In the genomic region with DNA sequence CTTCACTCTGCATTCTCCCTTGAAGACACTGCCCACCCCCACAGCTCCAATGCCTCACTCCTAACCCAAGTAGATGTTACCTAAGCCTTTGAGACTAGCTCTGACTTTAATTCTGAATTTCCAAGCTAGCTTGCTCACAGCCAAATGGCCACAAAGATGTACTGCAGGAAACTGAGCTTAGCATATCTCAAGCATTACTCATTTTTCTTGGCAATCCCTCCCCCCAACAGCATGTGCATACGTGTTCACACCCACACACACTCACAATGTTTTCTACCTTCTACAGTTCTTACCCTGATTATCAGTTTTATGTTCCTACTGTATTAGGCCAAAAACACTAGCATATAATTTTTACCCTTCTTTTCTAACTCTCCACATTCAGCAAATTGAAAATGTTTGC, we compare ENCODE assay signal across 16 cellular contexts. TPM values are rescaled to one million over a fixed set of nuclear protein-coding genes. Genes with fewer than 3 reads are reported as not detected.
DNase-seq lines count a peak whose midpoint lies in the region; ATAC-seq, FAIRE-seq and TF ChIP-seq lines count a peak whose summit lies in the region.
"Had no signal": no experiment of that assay in that cellular context is flagged by ENCODE, and none has a peak within 500 bp of the region (broad histone marks: within the 10 kb centered on the region; RNA-seq: fewer than 3 reads in every experiment).

No MANE protein-coding gene starts in this region.

- TF ChIP-seq POLR2A in H54 (IDR thresholded peaks at IDR 0.05; ENCODE audit: low read depth, low read length) (no peak), esophagus muscularis mucosa (IDR thresholded peaks at IDR 0.05; ENCODE audit: low read depth) (no peak)

- H4K20me1 ChIP-seq in neural progenitor cell (ENCODE audit: low read depth) = no peaks in the 10 kb centered on the region

- H3K27ac ChIP-seq in RWPE2 (ENCODE audit: poor library complexity, severe bottlenecking) = no peak overlapping the region
- no peak overlapping the region for H3K27ac ChIP-seq in esophagus muscularis mucosa (replicated peaks in 1 of 4)
- no peak overlapping the region for H3K27ac ChIP-seq in neural progenitor cell

- FAIRE-seq in H54 (lab: Jason Lieb, UNC) = peak; percentile 68
- no peak for FAIRE-seq in frontal cortex (lab: Jason Lieb, UNC)

- DNase-seq in H54 (ENCODE audit: insufficient read length, low spot score) = peak; percentile 19
- DNase-seq in RWPE2 (ENCODE audit: low spot score) = no peak
- peak; percentile 60 for DNase-seq in esophagus muscularis mucosa (ENCODE audit: extremely low spot score)
- no peak for DNase-seq in osteocyte (ENCODE audit: extremely low spot score, unreplicated experiment)
- no peak for DNase-seq in stimulated activated CD4-positive, alpha-beta T cell treated with anti-CD3 and anti-CD28 coated beads, Interleukin-15, amount 100 ng/mL, for 24 hours
- DNase-seq in neural progenitor cell (ENCODE audit: low spot score) = no peak
- DNase-seq in frontal cortex (ENCODE audit: low spot score in 2 of 2) = no peak
- DNase-seq: activated naive CD8-positive, alpha-beta T cell treated with anti-CD3 and anti-CD28 coated beads, Interleukin-2, amount 10 ng/mL, durations not matched to agents 7 days and 5 days; effector CD4-positive, alpha-beta T cell; immature natural killer cell; NCI-H1694; nephron progenitor cell; stimulated activated naive CD4-positive, alpha-beta T cell had no signal

- H3K27ac Mint-ChIP-seq in osteocyte (ENCODE audit: unreplicated experiment) (no peak overlapping the region), neural progenitor cell (no peak overlapping the region)
- H3K27ac Mint-ChIP-seq: activated naive CD8-positive, alpha-beta T cell treated with anti-CD3 and anti-CD28 coated beads, Interleukin-2, amount 10 ng/mL, durations not matched to agents 7 days and 5 days; immature natural killer cell; nephron progenitor cell; T-helper 1 cell treated with Interleukin-12 subunit alpha and Interleukin-12 subunit beta and Interleukin-4 antibody, amounts not matched to agents 30 μg/mL and 1 μg/mL, for 36 hours had no signal

- H3K9me3 ChIP-seq in RWPE2 (ENCODE audit: severe bottlenecking) (no peaks in the 10 kb centered on the region), esophagus muscularis mucosa (no peaks in the 10 kb centered on the region), neural progenitor cell (ENCODE audit: low read depth) (no peaks in the 10 kb centered on the region)

- H3K4me1 ChIP-seq in RWPE2 (ENCODE audit: insufficient read depth, poor library complexity, severe bottlenecking) = peaks cover 13% of the 10 kb centered on the region
- no peaks in the 10 kb centered on the region for H3K4me1 ChIP-seq in esophagus muscularis mucosa
- H3K4me1 ChIP-seq in neural progenitor cell = no peaks in the 10 kb centered on the region

- TF ChIP-seq CTCF in RWPE2 (IDR thresholded peaks at IDR 0.05; ENCODE audit: poor library complexity, severe bottlenecking) = peak; percentile 63
- TF ChIP-seq CTCF in esophagus muscularis mucosa (IDR thresholded peaks at IDR 0.05) = no peak
- peak; percentile 24 for TF ChIP-seq CTCF in osteocyte (IDR thresholded peaks at IDR 0.05)
- TF ChIP-seq CTCF in neural progenitor cell (IDR thresholded peaks at IDR 0.05) = no peak

- no peak overlapping the region for H3K4me2 ChIP-seq in neural progenitor cell

- H3K36me3 ChIP-seq in RWPE2 (ENCODE audit: low read depth) (no peaks in the 10 kb centered on the region), esophagus muscularis mucosa (no peaks in the 10 kb centered on the region), neural progenitor cell (no peaks in the 10 kb centered on the region)

- no peaks in the 10 kb centered on the region for H3K27me3 ChIP-seq in RWPE2 (ENCODE audit: insufficient read depth, poor library complexity, severe bottlenecking)
- no peaks in the 10 kb centered on the region for H3K27me3 ChIP-seq in esophagus muscularis mucosa
- no peaks in the 10 kb centered on the region for H3K27me3 ChIP-seq in neural progenitor cell

- intact Hi-C loops in esophagus muscularis mucosa (cut with DNase I) = no loop called here

- H2AFZ ChIP-seq in neural progenitor cell (replicated peaks) = no peak overlapping the region

- ATAC-seq in RWPE2 (ENCODE audit: low read depth) = peak; percentile 96
- no peak for ATAC-seq in GM19463 (IDR thresholded peaks at IDR 0.05; ENCODE audit: unreplicated experiment)

- H3K36me3 Mint-ChIP-seq in osteocyte (ENCODE audit: unreplicated experiment) (peaks cover 2% of the 10 kb centered on the region), neural progenitor cell (no peaks in the 10 kb centered on the region)
- H3K36me3 Mint-ChIP-seq: activated naive CD8-positive, alpha-beta T cell treated with anti-CD3 and anti-CD28 coated beads, Interleukin-2, amount 10 ng/mL, durations not matched to agents 7 days and 5 days; immature natural killer cell had no signal

- peaks cover 4% of the 10 kb centered on the region for H3K27me3 Mint-ChIP-seq in osteocyte (ENCODE audit: unreplicated experiment)
- H3K27me3 Mint-ChIP-seq in neural progenitor cell (ENCODE audit: insufficient read depth, low read depth) = no peaks in the 10 kb centered on the region
- H3K27me3 Mint-ChIP-seq: activated naive CD8-positive, alpha-beta T cell treated with anti-CD3 and anti-CD28 coated beads, Interleukin-2, amount 10 ng/mL, durations not matched to agents 7 days and 5 days had no signal

- no peak for TF ChIP-seq EP300 in esophagus muscularis mucosa (IDR thresholded peaks at IDR 0.05)

- H3K9ac ChIP-seq in neural progenitor cell = no peak overlapping the region

- H3K4me1 Mint-ChIP-seq in osteocyte (ENCODE audit: unreplicated experiment) (peaks cover 4% of the 10 kb centered on the region), neural progenitor cell (peaks cover 3% of the 10 kb centered on the region)
- H3K4me1 Mint-ChIP-seq: activated naive CD8-positive, alpha-beta T cell treated with anti-CD3 and anti-CD28 coated beads, Interleukin-2, amount 10 ng/mL, durations not matched to agents 7 days and 5 days; immature natural killer cell; nephron progenitor cell had no signal

- H3K4me3 Mint-ChIP-seq in osteocyte (ENCODE audit: unreplicated experiment) = no peak overlapping the region
- H3K4me3 Mint-ChIP-seq in neural progenitor cell = no peak overlapping the region
- H3K4me3 Mint-ChIP-seq: activated naive CD8-positive, alpha-beta T cell treated with anti-CD3 and anti-CD28 coated beads, Interleukin-2, amount 10 ng/mL, durations not matched to agents 7 days and 5 days; immature natural killer cell; nephron progenitor cell; T-helper 1 cell treated with Interleukin-12 subunit alpha and Interleukin-12 subunit beta and Interleukin-4 antibody, amounts not matched to agents 30 μg/mL and 1 μg/mL, for 36 hours had no signal

- peaks cover 24% of the 10 kb centered on the region for H3K9me3 Mint-ChIP-seq in osteocyte (ENCODE audit: unreplicated experiment)
- H3K9me3 Mint-ChIP-seq in neural progenitor cell = peaks cover 11% of the 10 kb centered on the region

- no peaks in the 10 kb centered on the region for H3K79me2 ChIP-seq in neural progenitor cell (ENCODE audit: low read depth)

- H3K4me3 ChIP-seq in RWPE2 (ENCODE audit: severe bottlenecking) (no peak overlapping the region), esophagus muscularis mucosa (no peak overlapping the region), neural progenitor cell (no peak overlapping the region)

- no peaks in the 10 kb centered on the region for H3F3A ChIP-seq in neural progenitor cell (ENCODE audit: low read depth)

- 53% methylated on average over 1 of the region's 1 CpG for WGBS in esophagus muscularis mucosa

RNA-seq across cellular contexts. Expression of a gene that starts 13.7 kb away (rescaled TPM):
- total RNA-seq in esophagus muscularis mucosa = 1 to 10 TPM in 2 of 4 donors, under 1 TPM in 2; 0.63 to 1.2 (median 0.93) TPM
- total RNA-seq in osteocyte = 48.1 and 48.8 TPM in 2 replicates
- total RNA-seq in neural progenitor cell (ENCODE audit: low replicate concordance) = 3.3 and 5.0 TPM in 2 replicates
- total RNA-seq in frontal cortex = 207 TPM
- total RNA-seq: activated CD8-positive, alpha-beta memory T cell treated with anti-CD3 and anti-CD28 coated beads for 36 hours; activated naive CD8-positive, alpha-beta T cell treated with anti-CD3 and anti-CD28 coated beads, Interleukin-2, amount 10 ng/mL, durations not matched to agents 7 days and 5 days had no signal

Comparison
In these comparisons a context has a peak if more than half of its experiments do, and no peak if none do; other contexts are left out.
1. DNase-seq: peak in H54 (single experiment) and esophagus muscularis mucosa (single experiment); none in RWPE2 (single experiment), osteocyte (single experiment), stimulated activated CD4-positive, alpha-beta T cell treated with anti-CD3 and anti-CD28 coated beads, Interleukin-15, amount 100 ng/mL, for 24 hours (single experiment), neural progenitor cell (single experiment) and frontal cortex (0 of 2).
2. CTCF ChIP-seq: peak in RWPE2 (single experiment) and osteocyte (single experiment); none in esophagus muscularis mucosa (0 of 3) and neural progenitor cell (single experiment).